In genomic region chr2:225889452-225889851, GRCh38 we compare ENCODE assay signal across 1 cellular context.
TF ChIP-seq lines count a peak whose summit lies in the region.

No MANE protein-coding gene starts in this region.

TF ChIP-seq in HepG2, 621 proteins besides CTCF, POLR2A, EP300 and RAD21 (continued from another document and continues in another):
- TF ChIP-seq NFAT5 (CRISPR knock-in tag; IDR thresholded peaks at IDR 0.05) (no peak), ZNF639 (CRISPR knock-in tag; conservative IDR thresholded peaks at IDR 0.05) (no peak), AKNA (CRISPR knock-in tag; IDR thresholded peaks at IDR 0.05; ENCODE audit: borderline replicate concordance) (no peak), NR0B2 (CRISPR knock-in tag; IDR thresholded peaks at IDR 0.05) (no peak), ZNF644 (CRISPR knock-in tag; IDR thresholded peaks at IDR 0.05; ENCODE audit: low read depth) (peak; percentile 94), MEIS1 (CRISPR knock-in tag; IDR thresholded peaks at IDR 0.05; ENCODE audit: borderline replicate concordance) (no peak), HCFC1 (IDR thresholded peaks at IDR 0.05; ENCODE audit: low read depth, low read length) (no peak), ZNF335 (CRISPR knock-in tag; IDR thresholded peaks at IDR 0.05) (no peak), TEAD3 (CRISPR knock-in tag; optimal IDR thresholded peaks at IDR 0.05; ENCODE audit: borderline replicate concordance) (peak; percentile 21), REL (CRISPR knock-in tag; conservative IDR thresholded peaks at IDR 0.05) (no peak), ZNF350 (CRISPR knock-in tag; IDR thresholded peaks at IDR 0.05; ENCODE audit: borderline replicate concordance, low read depth) (no peak), RXRB (CRISPR knock-in tag; IDR thresholded peaks at IDR 0.05; ENCODE audit: borderline replicate concordance) (peak; percentile 40; the same call in 1 of the 2 replicates), PRDM4 (CRISPR knock-in tag; IDR thresholded peaks at IDR 0.05; ENCODE audit: borderline replicate concordance) (no peak), DR1 (CRISPR knock-in tag; IDR thresholded peaks at IDR 0.05) (no peak), MXD1 (CRISPR knock-in tag; IDR thresholded peaks at IDR 0.05) (no peak), MED1 (CRISPR knock-in tag; IDR thresholded peaks at IDR 0.05) (0 out of 2 replicates have a peak, but pooled peaks have one; percentile 29), SNAPC5 (CRISPR knock-in tag; IDR thresholded peaks at IDR 0.05; ENCODE audit: borderline replicate concordance) (no peak), ZFP41 (CRISPR knock-in tag; IDR thresholded peaks at IDR 0.05; ENCODE audit: borderline replicate concordance) (no peak), ATF5 (CRISPR knock-in tag; IDR thresholded peaks at IDR 0.05; ENCODE audit: low read depth) (no peak), CENPT (CRISPR knock-in tag; IDR thresholded peaks at IDR 0.05; ENCODE audit: low read depth) (no peak), ZNF142 (CRISPR knock-in tag; IDR thresholded peaks at IDR 0.05) (no peak), NPAS2 (CRISPR knock-in tag; IDR thresholded peaks at IDR 0.05; ENCODE audit: borderline replicate concordance) (no peak), ARID5B (CRISPR knock-in tag; IDR thresholded peaks at IDR 0.05) (peak; percentile 71; the same call in 1 of the 2 replicates)
